In the genomic region with DNA sequence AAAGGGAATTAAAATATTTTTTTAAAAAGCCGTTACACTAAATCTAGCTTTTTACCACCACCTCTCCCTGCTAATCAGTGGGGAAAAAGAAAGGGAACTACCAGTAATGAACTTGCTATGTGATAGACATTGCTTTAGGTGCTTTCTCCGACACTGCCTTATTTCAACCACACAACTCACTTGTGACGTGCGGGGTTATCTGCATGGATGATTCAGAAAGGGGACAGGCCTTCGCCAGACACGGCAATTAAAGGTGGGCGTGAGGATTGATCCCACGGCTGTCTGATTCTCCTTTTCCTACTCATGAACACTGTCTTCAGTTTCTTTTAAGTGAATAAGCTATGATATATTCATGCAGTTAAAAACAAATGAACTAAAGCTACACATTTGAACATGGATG, we compare ENCODE assay signal across 11 cellular contexts. TPM values are rescaled to one million over a fixed set of nuclear protein-coding genes. Genes with fewer than 3 reads are reported as not detected.
DNase-seq lines count a peak whose midpoint lies in the region; ATAC-seq lines count a peak whose summit lies in the region.
"Had no signal": no experiment of that assay in that cellular context is flagged by ENCODE, and none has a peak within 500 bp of the region (broad histone marks: within the 10 kb centered on the region; RNA-seq: fewer than 3 reads in every experiment).

No MANE protein-coding gene starts in this region.

- DNase-seq in GF-D8 (lab: John Stamatoyannopoulos, UW) (peak; percentile 25), T-helper 1 cell (peak; percentile 28 to 54 (median 45)), cerebellar nuclear complex (lab: John Stamatoyannopoulos, UW) (no peak), cerebellum (ENCODE audit: low spot score) (no peak)
- peak; percentile 71 to 79 for DNase-seq in activated T-cell treated with anti-CD3 and anti-CD28 coated beads, Interleukin-2, amount 50 U/mL, for 48 hours
- DNase-seq in stimulated activated CD4-positive, alpha-beta T cell treated with anti-CD3 and anti-CD28 coated beads, Interleukin-12 subunit alpha, Interleukin-12 subunit beta, amount 100 ng/mL, for 24 hours (ENCODE audit: low read depth in 2 of 2): peak; percentile 54 to 58
- DNase-seq: NCI-H526, WERI-Rb-1 had no signal

- ATAC-seq in GM21381 (IDR thresholded peaks at IDR 0.05; ENCODE audit: unreplicated experiment): no peak
- ATAC-seq in GM21423 (IDR thresholded peaks at IDR 0.05; ENCODE audit: unreplicated experiment): no peak

RNA-seq across cellular contexts. Expression of a gene that starts 0.9 kb away (rescaled TPM):
- not detected for total RNA-seq in cerebellum
- total RNA-seq: myocyte had no signal

RNA-seq across cellular contexts. Expression of a gene that starts 41.0 kb away (rescaled TPM):
- 4.5 TPM for total RNA-seq in cerebellum

Comparison
In these comparisons a context has a peak if more than half of its experiments do, and no peak if none do; other contexts are left out.
1. DNase-seq: peak in GF-D8 (single experiment), T-helper 1 cell (5 of 5), activated T-cell treated with anti-CD3 and anti-CD28 coated beads, Interleukin-2, amount 50 U/mL, for 48 hours (2 of 2) and stimulated activated CD4-positive, alpha-beta T cell treated with anti-CD3 and anti-CD28 coated beads, Interleukin-12 subunit alpha, Interleukin-12 subunit beta, amount 100 ng/mL, for 24 hours (2 of 2); none in cerebellar nuclear complex (0 of 2) and cerebellum (single experiment).